ENCODE assay signal across 12 cellular contexts in the genomic region with DNA sequence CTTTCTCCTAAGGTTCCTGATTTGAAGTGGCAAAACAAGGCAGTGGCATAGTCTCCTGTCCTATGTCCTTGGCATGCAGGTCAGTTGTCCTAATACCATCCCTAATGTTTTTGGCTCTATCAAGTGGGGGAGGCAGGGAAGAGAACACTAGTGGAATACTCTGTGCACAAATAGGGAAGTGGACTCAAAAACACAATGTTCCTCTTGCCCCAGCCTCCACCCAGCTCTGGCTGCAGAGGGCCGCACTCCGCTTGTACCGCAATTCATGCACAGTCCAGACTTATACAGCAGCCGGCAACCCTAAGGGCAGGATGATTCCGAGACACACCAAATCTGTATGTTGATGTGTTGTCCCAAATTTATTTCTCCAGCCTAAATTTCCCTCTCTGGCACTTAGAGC. TPM values are rescaled to one million over a fixed set of nuclear protein-coding genes. Genes with fewer than 3 reads are reported as not detected.
DNase-seq lines count a peak whose midpoint lies in the region; ATAC-seq and TF ChIP-seq lines count a peak whose summit lies in the region.
"Had no signal": no experiment of that assay in that cellular context is flagged by ENCODE, and none has a peak within 500 bp of the region (broad histone marks: within the 10 kb centered on the region; RNA-seq: fewer than 3 reads in every experiment).

No MANE protein-coding gene starts in this region.

- no peak overlapping the region for H3K23ac ChIP-seq in mesenchymal stem cell (ENCODE audit: low read length in 2 of 2)

- no peak overlapping the region for H3K4me2 ChIP-seq in mesenchymal stem cell (ENCODE audit: low read length, poor library complexity, severe bottlenecking)

- H2BK120ac ChIP-seq in mesenchymal stem cell (ENCODE audit: low read depth, low read length): no peak overlapping the region

- H3K4me1 Mint-ChIP-seq in IgD-negative memory B cell: peaks cover 63 to 69% (median 64%) of the 10 kb centered on the region in 3 donors

- H2BK15ac ChIP-seq in mesenchymal stem cell (ENCODE audit: low read depth, poor library complexity, severe bottlenecking): no peak overlapping the region

- H3K27me3 ChIP-seq in mesenchymal stem cell (ENCODE audit: control insufficient read depth in 1 of 2, insufficient read depth in 1 of 2, low read length in 2 of 2) (no peaks in the 10 kb centered on the region), stomach smooth muscle (ENCODE audit: control insufficient read depth in 1 of 2, insufficient read depth in 2 of 2, low read length in 2 of 2) (no peaks in the 10 kb centered on the region)
- H3K27me3 ChIP-seq: SJSA1 had no signal

- no peaks in the 10 kb centered on the region for H3K9me3 Mint-ChIP-seq in IgD-negative memory B cell
- H3K9me3 Mint-ChIP-seq: activated naive CD4-positive, alpha-beta T cell treated with anti-CD3 and anti-CD28 coated beads, Interleukin-2, amount 50 U/mL, for 72 hours had no signal

- peak overlapping the region; percentile 75 for H4K91ac ChIP-seq in mesenchymal stem cell (ENCODE audit: low read length)

- H3K36me3 Mint-ChIP-seq in IgD-negative memory B cell: peaks cover 1% of the 10 kb centered on the region
- H3K36me3 Mint-ChIP-seq: activated naive CD4-positive, alpha-beta T cell treated with anti-CD3 and anti-CD28 coated beads, Interleukin-2, amount 50 U/mL, for 72 hours had no signal

- no peak overlapping the region for H3K14ac ChIP-seq in mesenchymal stem cell (ENCODE audit: low read length in 2 of 2)

- H3K4me3 Mint-ChIP-seq in IgD-negative memory B cell: peak overlapping the region in 3 of 4 donors; percentile 35 to 80 (median 56)

- H3K27ac ChIP-seq in coronary artery (peak overlapping the region; percentile 95), mesenchymal stem cell (ENCODE audit: low read length, poor library complexity, severe bottlenecking) (no peak overlapping the region), stomach smooth muscle (ENCODE audit: low read length) (peak overlapping the region; percentile 99)

- H3K4ac ChIP-seq in mesenchymal stem cell (ENCODE audit: low read depth in 1 of 2, low read length in 2 of 2): no peak overlapping the region

- no peak overlapping the region for H2BK5ac ChIP-seq in mesenchymal stem cell (ENCODE audit: low read depth, low read length, poor library complexity, severe bottlenecking)

- no peak overlapping the region for H4K8ac ChIP-seq in mesenchymal stem cell (ENCODE audit: low read length)

- H3K18ac ChIP-seq in mesenchymal stem cell (ENCODE audit: low read depth in 1 of 2, low read length in 2 of 2): peak overlapping the region in 1 of 2 experiments; percentile 83

- H2BK12ac ChIP-seq in mesenchymal stem cell (ENCODE audit: low read length in 2 of 2): peak overlapping the region; percentile 8 to 93

- H3K4me3 ChIP-seq in coronary artery (no peak overlapping the region), mesenchymal stem cell (ENCODE audit: insufficient read depth in 1 of 2, low read depth in 1 of 2, low read length in 2 of 2) (no peak overlapping the region), stomach smooth muscle (ENCODE audit: low read length in 2 of 2) (no peak overlapping the region)
- H3K4me3 ChIP-seq: SJSA1 had no signal

- H3K9ac ChIP-seq in mesenchymal stem cell (ENCODE audit: low read length) (peak overlapping the region; percentile 91), stomach smooth muscle (ENCODE audit: low read length in 2 of 2) (no peak overlapping the region)

- WGBS in mesenchymal stem cell: 100% methylated on average over 5 of the region's 5 CpGs

- no peaks in the 10 kb centered on the region for H3K27me3 Mint-ChIP-seq in IgD-negative memory B cell

- no peak for DNase-seq in coronary artery (ENCODE audit: low spot score)
- no peak for DNase-seq in mesenchymal stem cell
- DNase-seq in activated CD8-positive, alpha-beta memory T cell treated with anti-CD3 and anti-CD28 coated beads, Interleukin-2, amount 50 U/mL, for 48 hours: no peak
- no peak for DNase-seq in foreskin melanocyte
- DNase-seq in AG08395 (ENCODE audit: low spot score): no peak
- DNase-seq: activated CD4-positive, alpha-beta T cell treated with anti-CD3 and anti-CD28 coated beads, Interleukin-2, amount 50 U/mL, for 1 hour; NCI-H345 had no signal

- H3K27ac Mint-ChIP-seq in IgD-negative memory B cell: peak overlapping the region; percentile 91 to 99 (median 94)
- H3K27ac Mint-ChIP-seq: activated naive CD4-positive, alpha-beta T cell treated with anti-CD3 and anti-CD28 coated beads, Interleukin-2, amount 50 U/mL, for 72 hours had no signal

- ATAC-seq in HG03571 (IDR thresholded peaks at IDR 0.05; ENCODE audit: unreplicated experiment): no peak
- ATAC-seq: activated naive CD4-positive, alpha-beta T cell treated with anti-CD3 and anti-CD28 coated beads, Interleukin-2, amount 50 U/mL, for 72 hours had no signal

- H2AFZ ChIP-seq in mesenchymal stem cell (ENCODE audit: low read depth, low read length): no peak overlapping the region

- no peaks in the 10 kb centered on the region for H3K79me1 ChIP-seq in mesenchymal stem cell (replicated peaks; ENCODE audit: low read length, poor library complexity, severe bottlenecking)

- H3K4me1 ChIP-seq in mesenchymal stem cell (ENCODE audit: control insufficient read depth, insufficient read depth, low read depth, low read length) (peaks cover 22% of the 10 kb centered on the region), stomach smooth muscle (ENCODE audit: control insufficient read depth, insufficient read depth, low read length) (peaks cover 64% of the 10 kb centered on the region)

- no peak for TF ChIP-seq CTCF in coronary artery (IDR thresholded peaks at IDR 0.05)

- H3K36me3 ChIP-seq in mesenchymal stem cell (ENCODE audit: control insufficient read depth in 1 of 2, insufficient read depth in 2 of 2, low read depth in 1 of 2, low read length in 2 of 2) (peaks cover 5 to 19% of the 10 kb centered on the region in 2 experiments), stomach smooth muscle (ENCODE audit: control insufficient read depth in 2 of 2, insufficient read depth in 2 of 2, low read length in 2 of 2) (peaks cover 6 to 8% of the 10 kb centered on the region in 2 donors)

- H3K9me3 ChIP-seq in mesenchymal stem cell (ENCODE audit: control insufficient read depth, low read length) (no peaks in the 10 kb centered on the region), stomach smooth muscle (ENCODE audit: control insufficient read depth in 2 of 2, low read length in 2 of 2) (no peaks in the 10 kb centered on the region)
- H3K9me3 ChIP-seq: SJSA1 had no signal

- H2AK5ac ChIP-seq in mesenchymal stem cell (ENCODE audit: low read length, severe bottlenecking): no peak overlapping the region

RNA-seq across cellular contexts. Expression of a gene that starts 14.5 kb away (rescaled TPM):
- 102 TPM for polyA plus RNA-seq in IgD-negative memory B cell
- polyA plus RNA-seq in mesenchymal stem cell (2013, experiment 1 of 2): 73.2 TPM
- 70.2 TPM for polyA plus RNA-seq in mesenchymal stem cell (2013, experiment 2 of 2)
